In genomic region chr10:27512548-27512947, GRCh38 we compare ENCODE assay signal across 21 cellular contexts. TPM values are rescaled to one million over a fixed set of nuclear protein-coding genes. Genes with fewer than 3 reads are reported as not detected.
DNase-seq lines count a peak whose midpoint lies in the region; ATAC-seq and FAIRE-seq lines count a peak whose summit lies in the region.
"Had no signal": no experiment of that assay in that cellular context is flagged by ENCODE, and none has a peak within 500 bp of the region (broad histone marks: within the 10 kb centered on the region; RNA-seq: fewer than 3 reads in every experiment).

No MANE protein-coding gene starts in this region.

- H3K4me1 ChIP-seq in neuronal stem cell (ENCODE audit: control insufficient read depth in 2 of 2, insufficient read depth in 1 of 2, low read depth in 1 of 2, low read length in 2 of 2): no peaks in the 10 kb centered on the region

- WGBS in neuronal stem cell (ENCODE audit: extremely low coverage in 2 of 2, insufficient read length in 2 of 2, insufficient replicate concordance in 1 of 2), 2 donors: no CpG with 5 or more reads among the region's 2 CpGs

- peaks cover 0 to 68% of the 10 kb centered on the region in 2 donors for H3K36me3 ChIP-seq in neuronal stem cell (replicated peaks in 1 of 2; ENCODE audit: control insufficient read depth in 2 of 2, insufficient read depth in 2 of 2, low read length in 2 of 2)

- H2BK5ac ChIP-seq in neuronal stem cell (ENCODE audit: low read length): no peak overlapping the region

- H3K9ac ChIP-seq in neuronal stem cell (ENCODE audit: low read depth, low read length, poor library complexity): no peak overlapping the region

- no peak for ATAC-seq in HG02642 (IDR thresholded peaks at IDR 0.05; ENCODE audit: poor library complexity, unreplicated experiment)
- ATAC-seq: A549, GM12878, HepG2 had no signal

- peak; percentile 93 for FAIRE-seq in RCC 7860 (lab: Jason Lieb, UNC)
- FAIRE-seq: A549, GM12878, HepG2 had no signal

- H2BK120ac ChIP-seq in neuronal stem cell (ENCODE audit: low read depth, low read length): no peak overlapping the region

- no peak overlapping the region for H4K8ac ChIP-seq in neuronal stem cell (ENCODE audit: low read depth, low read length)

- H2AFZ ChIP-seq in neuronal stem cell (ENCODE audit: low read length): no peak overlapping the region

- H3K23ac ChIP-seq in neuronal stem cell (ENCODE audit: low read depth, low read length, poor library complexity): no peak overlapping the region

- H2AK5ac ChIP-seq in neuronal stem cell (ENCODE audit: low read depth, low read length): no peak overlapping the region

- no peak overlapping the region for H2BK15ac ChIP-seq in neuronal stem cell (ENCODE audit: low read length)

- DNase-seq in AG08396 (ENCODE audit: low spot score) (peak; percentile 5), ELR (ENCODE audit: low read depth) (peak; percentile 39), RCC 7860 (ENCODE audit: low spot score) (peak; percentile 73), renal cortical epithelial cell (ENCODE audit: low read depth) (peak; percentile 37), neuronal stem cell (ENCODE audit: low spot score) (no peak), MV-4-11 (lab: John Stamatoyannopoulos, UW) (no peak)
- DNase-seq: DMS 273 treated with DMSO at 0.1 percent for 48 hours, DND-41, GF-D8, GOT3, KG1, NCI-H1417, NCI-H187, NCI-H2107, NCI-H2227 treated with DMSO at 0.1 percent for 48 hours, NCI-H524, NCI-H82 had no signal

- H4K91ac ChIP-seq in neuronal stem cell (ENCODE audit: low read depth, low read length, poor library complexity): no peak overlapping the region

- H2BK12ac ChIP-seq in neuronal stem cell (ENCODE audit: low read length): no peak overlapping the region

- no peak overlapping the region for H3K14ac ChIP-seq in neuronal stem cell (ENCODE audit: low read length)

- no peak overlapping the region for H3K4ac ChIP-seq in neuronal stem cell (ENCODE audit: low read length)

- H3K79me1 ChIP-seq in neuronal stem cell (ENCODE audit: low read depth, low read length): no peaks in the 10 kb centered on the region

- H3K9me3 ChIP-seq in neuronal stem cell (replicated peaks in 1 of 2; ENCODE audit: control insufficient read depth in 2 of 2, insufficient read depth in 1 of 2, low read depth in 1 of 2, low read length in 2 of 2): no peaks in the 10 kb centered on the region
- H3K9me3 ChIP-seq: A549 had no signal

- no peak overlapping the region for H3K4me2 ChIP-seq in neuronal stem cell (ENCODE audit: insufficient read depth, low read length, poor library complexity, severe bottlenecking)
- H3K4me2 ChIP-seq: A549 had no signal

- H3K4me3 ChIP-seq in neuronal stem cell (ENCODE audit: low read length in 2 of 2): no peak overlapping the region
- H3K4me3 ChIP-seq: A549, GM12878 had no signal

- H3K27me3 ChIP-seq in neuronal stem cell (ENCODE audit: control insufficient read depth in 3 of 3, insufficient read depth in 3 of 3, low read depth in 1 of 3, low read length in 3 of 3): no peaks in the 10 kb centered on the region

- no peak overlapping the region for H3K18ac ChIP-seq in neuronal stem cell (ENCODE audit: low read length)

- H3K27ac ChIP-seq in neuronal stem cell (replicated peaks; ENCODE audit: low read length): no peak overlapping the region
- H3K27ac ChIP-seq: A549 had no signal

RNA-seq across cellular contexts. Expression of gene RAB18, which starts 8.4 kb away (rescaled TPM):
- total RNA-seq in renal cortical epithelial cell: 75.7 and 132 TPM in 2 replicates
- polyA plus RNA-seq in neuronal stem cell (2013, experiment 1 of 2): 35.5 TPM
- polyA plus RNA-seq in neuronal stem cell (2013, experiment 2 of 2): 33.3 TPM

Comparison
In these comparisons a context has a peak if more than half of its experiments do, and no peak if none do; other contexts are left out.
1. DNase-seq: peak in AG08396 (single experiment), ELR (single experiment), RCC 7860 (single experiment) and renal cortical epithelial cell (single experiment); none in neuronal stem cell (single experiment) and MV-4-11 (single experiment).